Comparison of ENCODE assay signal across 13 cellular contexts in the genomic region with DNA sequence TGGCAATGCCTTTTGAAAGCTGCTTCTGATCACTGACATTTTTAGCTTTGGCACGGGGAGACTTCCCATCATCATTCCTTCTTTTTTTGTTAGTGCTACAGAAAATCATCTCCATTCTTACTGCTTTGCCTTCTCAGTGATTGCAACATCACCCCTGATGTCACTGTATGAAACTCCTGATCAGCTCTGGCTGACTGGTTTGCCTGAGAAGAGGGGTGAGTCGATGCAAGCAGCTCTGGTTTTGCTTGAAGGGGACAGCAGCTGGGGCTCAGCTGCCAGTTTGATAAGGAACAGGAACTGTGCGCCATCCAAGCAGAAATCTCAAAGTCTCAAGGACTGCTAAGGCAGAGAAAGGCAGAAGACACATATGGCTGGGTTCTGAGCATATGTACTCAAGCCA.
A peak's percentile ranks its signal among the peaks of the same experiment; 100 is the strongest.
DNase-seq lines count a peak whose midpoint lies in the region; ATAC-seq, FAIRE-seq and TF ChIP-seq lines count a peak whose summit lies in the region.
"Had no signal": no experiment of that assay in that cellular context is flagged by ENCODE, and none has a peak within 500 bp of the region (broad histone marks: within the 10 kb centered on the region; RNA-seq: fewer than 3 reads in every experiment).

No MANE protein-coding gene starts in this region.

- peak; percentile 13 for FAIRE-seq in bronchial epithelial cell (lab: Jason Lieb, UNC)
- FAIRE-seq: islet of Langerhans had no signal

- H3K27ac ChIP-seq in BLaER1 treated with 17β-estradiol and CSF1 and Interleukin-3, amounts not matched to agents 10 nM and 100 nM = peak overlapping the region in 8 of 11 experiments; percentile 7 to 76 (median 60); a peak in 14 of 22 replicates
- peak overlapping the region; percentile 30 for H3K27ac ChIP-seq in mesodermal cell (ENCODE audit: low read depth, low read length, severe bottlenecking)
- H3K27ac ChIP-seq: Peyer's patch, transverse colon had no signal

- H3K9me3 ChIP-seq in BLaER1 treated with 17β-estradiol and CSF1 and Interleukin-3, amounts not matched to agents 10 nM and 100 nM (replicated peaks in 1 of 11) = peaks cover 6 to 22% (median 15%) of the 10 kb centered on the region in 11 experiments; a peak in 21 of 22 replicates
- peaks cover 3% of the 10 kb centered on the region for H3K9me3 ChIP-seq in mesodermal cell (ENCODE audit: control insufficient read depth, low read length)
- H3K9me3 ChIP-seq: Peyer's patch had no signal

- no peaks in the 10 kb centered on the region for H3K27me3 ChIP-seq in BLaER1 treated with 17β-estradiol and CSF1 and Interleukin-3, amounts not matched to agents 10 nM and 100 nM
- H3K27me3 ChIP-seq in bronchial epithelial cell (ENCODE audit: control insufficient read depth, insufficient read depth, low read length) = no peaks in the 10 kb centered on the region
- H3K27me3 ChIP-seq: Peyer's patch, transverse colon had no signal

- peak; percentile 28 for DNase-seq in bronchial epithelial cell (ENCODE audit: low read depth)
- DNase-seq in effector CD8-positive, alpha-beta T cell (lab: John Stamatoyannopoulos, UW) = no peak
- no peak for DNase-seq in stimulated activated CD4-positive, alpha-beta T cell treated with anti-CD3 and anti-CD28 coated beads, Interleukin-2, amount 100 ng/mL, for 48 hours
- DNase-seq: activated CD4-positive, alpha-beta T cell treated with anti-CD3 and anti-CD28 coated beads, Interleukin-2, amount 10 ng/mL, durations not matched to agents 7 days and 5 days; COR-L47; transverse colon had no signal

- peaks cover 22 to 45% (median 35%) of the 10 kb centered on the region in 10 experiments for H3K4me1 ChIP-seq in BLaER1 treated with 17β-estradiol and CSF1 and Interleukin-3, amounts not matched to agents 10 nM and 100 nM
- H3K4me1 ChIP-seq in mesodermal cell (ENCODE audit: control insufficient read depth, insufficient read depth, low read length, poor library complexity, severe bottlenecking) = no peaks in the 10 kb centered on the region
- H3K4me1 ChIP-seq: Peyer's patch, transverse colon had no signal

- peak overlapping the region in 5 of 11 experiments; percentile 16 to 59 (median 29); a peak in 8 of 22 replicates for H3K9ac ChIP-seq in BLaER1 treated with 17β-estradiol and CSF1 and Interleukin-3, amounts not matched to agents 10 nM and 100 nM

- H4K20me1 ChIP-seq in BLaER1 treated with 17β-estradiol and CSF1 and Interleukin-3, amounts not matched to agents 10 nM and 100 nM = no peaks in the 10 kb centered on the region

- H3K4me2 ChIP-seq in BLaER1 treated with 17β-estradiol and CSF1 and Interleukin-3, amounts not matched to agents 10 nM and 100 nM = peak overlapping the region; percentile 35 to 72 (median 57)

- 86 to 100% methylated on average over 1 to 2 of the region's 3 CpGs for WGBS in mesodermal cell (ENCODE audit: insufficient coverage in 2 of 2), 2 experiments

- no peak overlapping the region for H3K4me3 ChIP-seq in BLaER1 treated with 17β-estradiol and CSF1 and Interleukin-3, amounts not matched to agents 10 nM and 100 nM
- H3K4me3 ChIP-seq in bronchial epithelial cell (ENCODE audit: low read depth, low read length) = no peak overlapping the region
- H3K4me3 ChIP-seq in mesodermal cell (ENCODE audit: extremely low read depth, insufficient read depth, low read length, poor library complexity, severe bottlenecking) = no peak overlapping the region
- H3K4me3 ChIP-seq: Peyer's patch, transverse colon had no signal

- no peak for TF ChIP-seq CTCF in bronchial epithelial cell (IDR thresholded peaks at IDR 0.05; ENCODE audit: insufficient read depth, low read length, severe bottlenecking)

- ATAC-seq in HG03354 (IDR thresholded peaks at IDR 0.05; ENCODE audit: poor library complexity, severe bottlenecking, unreplicated experiment) (peak; percentile 69), HG02571 (IDR thresholded peaks at IDR 0.05; ENCODE audit: unreplicated experiment) (no peak), GM19455 (IDR thresholded peaks at IDR 0.05; ENCODE audit: unreplicated experiment) (no peak)

- no peaks in the 10 kb centered on the region for H3K36me3 ChIP-seq in BLaER1 treated with 17β-estradiol and CSF1 and Interleukin-3, amounts not matched to agents 10 nM and 100 nM
- H3K36me3 ChIP-seq in bronchial epithelial cell (ENCODE audit: control insufficient read depth, insufficient read depth, low read length) (no peaks in the 10 kb centered on the region), mesodermal cell (ENCODE audit: control insufficient read depth, insufficient read depth, low read length) (no peaks in the 10 kb centered on the region)
- H3K36me3 ChIP-seq: Peyer's patch, transverse colon had no signal
